Comparison of ENCODE assay signal across 8 cellular contexts in the genomic region with DNA sequence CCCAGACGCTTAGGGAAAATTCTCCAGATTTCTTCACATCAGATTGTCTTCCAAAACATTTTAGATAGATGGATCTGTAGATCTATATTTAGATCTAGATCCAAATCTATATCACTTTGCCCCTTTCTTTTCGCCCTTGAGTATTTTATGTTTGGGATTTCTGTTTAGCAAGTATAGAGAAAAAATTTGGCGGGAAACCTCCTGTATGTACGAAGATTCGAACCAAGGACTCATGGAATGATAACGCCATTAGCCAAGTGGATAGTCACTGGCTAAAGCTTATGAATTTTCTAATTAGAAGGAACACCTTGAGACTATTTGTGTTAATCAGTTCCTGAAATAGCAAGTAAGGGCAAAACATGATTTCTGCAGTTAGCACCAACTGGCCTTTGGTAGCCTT. TPM values are rescaled to one million over a fixed set of nuclear protein-coding genes. Genes with fewer than 3 reads are reported as not detected.
DNase-seq lines count a peak whose midpoint lies in the region; ATAC-seq and TF ChIP-seq lines count a peak whose summit lies in the region.

No MANE protein-coding gene starts in this region.

- DNase-seq in SK-N-SH (no peak), activated B cell treated with CpG ODN at 0.5 μM for 24 hours (no peak), hepatocyte (ENCODE audit: low spot score) (no peak), Kasumi-1 (lab: John Stamatoyannopoulos, UW) (no peak), trophoblast cell (no peak)
- no peak for DNase-seq in stimulated activated naive CD8-positive, alpha-beta T cell treated with anti-CD3 and anti-CD28 coated beads, Interleukin-15, amount 100 ng/mL, for 72 hours

- no peaks in the 10 kb centered on the region for H3K9me2 ChIP-seq in SK-N-SH
- no peaks in the 10 kb centered on the region for H3K9me2 ChIP-seq in hepatocyte (replicated peaks; ENCODE audit: insufficient read depth)

- H3K14ac ChIP-seq in trophoblast cell (ENCODE audit: low read length): no peak overlapping the region

- no peak overlapping the region for H3K23ac ChIP-seq in trophoblast cell (ENCODE audit: low read length)

- H3K27me3 ChIP-seq in SK-N-SH (ENCODE audit: insufficient read depth) (no peaks in the 10 kb centered on the region), hepatocyte (no peaks in the 10 kb centered on the region), trophoblast cell (ENCODE audit: insufficient read depth, low read length) (no peaks in the 10 kb centered on the region)

- TF ChIP-seq CTCF in SK-N-SH (IDR thresholded peaks at IDR 0.05) (no peak), activated B cell treated with CpG ODN at 0.5 μM for 24 hours (IDR thresholded peaks at IDR 0.05) (no peak), hepatocyte (IDR thresholded peaks at IDR 0.05; ENCODE audit: poor library complexity) (no peak)

- peaks cover 12% of the 10 kb centered on the region for H3F3A ChIP-seq in SK-N-SH (replicated peaks; ENCODE audit: insufficient read depth)

- H4K8ac ChIP-seq in trophoblast cell (ENCODE audit: low read depth, low read length): no peak overlapping the region

- H3K36me3 ChIP-seq in SK-N-SH (replicated peaks in 1 of 2; ENCODE audit: control insufficient read depth in 1 of 2, insufficient read depth in 2 of 2, low read length in 1 of 2) (peaks cover 0 to 3% of the 10 kb centered on the region in 2 experiments), hepatocyte (replicated peaks; ENCODE audit: insufficient read depth, low read depth) (no peaks in the 10 kb centered on the region), trophoblast cell (ENCODE audit: control insufficient read depth in 1 of 2, insufficient read depth in 2 of 2, low read length in 2 of 2) (no peaks in the 10 kb centered on the region)

- H3K79me1 ChIP-seq in trophoblast cell (ENCODE audit: low read length): peaks cover 7% of the 10 kb centered on the region

- peaks cover 14% of the 10 kb centered on the region for H3K36me3 Mint-ChIP-seq in activated B cell treated with CpG ODN at 0.5 μM for 24 hours (ENCODE audit: low read depth)

- H3K4me3 Mint-ChIP-seq in activated B cell treated with CpG ODN at 0.5 μM for 24 hours: peak overlapping the region; percentile 88
- H3K4me3 Mint-ChIP-seq in stimulated activated naive CD8-positive, alpha-beta T cell treated with anti-CD3 and anti-CD28 coated beads, Interleukin-15, amount 100 ng/mL, for 72 hours: peak overlapping the region; percentile 82 to 83

- TF ChIP-seq RAD21 in SK-N-SH (IDR thresholded peaks at IDR 0.05; ENCODE audit: low read length): no peak

- no peak overlapping the region for H2BK5ac ChIP-seq in trophoblast cell (ENCODE audit: low read depth, low read length, poor library complexity)

- no peak overlapping the region for H2BK120ac ChIP-seq in trophoblast cell (ENCODE audit: insufficient read depth, low read length, poor library complexity)

- ATAC-seq in SK-N-SH treated with all-trans-retinoic acid at 6 μM for 48 hours (no peak), activated B cell treated with CpG ODN at 0.5 μM for 24 hours (ENCODE audit: low read depth) (no peak), HG03196 (IDR thresholded peaks at IDR 0.05; ENCODE audit: unreplicated experiment) (no peak)
- ATAC-seq in stimulated activated naive CD8-positive, alpha-beta T cell treated with anti-CD3 and anti-CD28 coated beads, Interleukin-15, amount 100 ng/mL, for 72 hours: no peak

- intact Hi-C loops in activated B cell treated with CpG ODN at 0.5 μM for 24 hours (cut with micrococcal nuclease): loop anchor here (2.0 to 5.0 kb wide), 4 partner anchors 65 to 1923 kb away; partner anchors contain the start of genes MSRB2, OTUD1 and PRTFDC1

- H3K79me2 ChIP-seq in SK-N-SH (ENCODE audit: insufficient read depth) (peaks cover 11% of the 10 kb centered on the region; the same call in 1 of the 2 replicates), hepatocyte (peaks cover 15% of the 10 kb centered on the region), trophoblast cell (ENCODE audit: control insufficient read depth, insufficient read depth, low read length, poor library complexity) (no peaks in the 10 kb centered on the region)

- H2AK5ac ChIP-seq in trophoblast cell (ENCODE audit: low read length): no peak overlapping the region

- no peak overlapping the region for H2AFZ ChIP-seq in SK-N-SH (ENCODE audit: low read depth)
- H2AFZ ChIP-seq in hepatocyte: peak overlapping the region; percentile 87
- no peak overlapping the region for H2AFZ ChIP-seq in trophoblast cell (ENCODE audit: insufficient read depth, low read length, poor library complexity)

- peak overlapping the region; percentile 78; the same call in 1 of the 2 replicates for H3K9ac ChIP-seq in SK-N-SH
- H3K9ac ChIP-seq in trophoblast cell (ENCODE audit: low read length): no peak overlapping the region

- H3K4me2 ChIP-seq in SK-N-SH (peak overlapping the region; percentile 92), hepatocyte (peak overlapping the region; percentile 80), trophoblast cell (ENCODE audit: low read length) (no peak overlapping the region)

- H3K4me3 ChIP-seq in SK-N-SH (ENCODE audit: low read depth in 2 of 2, low read length in 1 of 2) (peak overlapping the region; percentile 72 to 74; a peak in 2 of 4 replicates), hepatocyte (peak overlapping the region; percentile 27), trophoblast cell (ENCODE audit: low read depth, low read length) (no peak overlapping the region)

- no peak overlapping the region for H4K12ac ChIP-seq in trophoblast cell (ENCODE audit: low read depth, low read length)

- H3K27ac ChIP-seq in SK-N-SH (ENCODE audit: low read depth in 2 of 2, low read length in 1 of 2) (peak overlapping the region; percentile 89 to 98; a peak in 3 of 4 replicates), hepatocyte (peak overlapping the region; percentile 96), trophoblast cell (ENCODE audit: low read depth, low read length) (no peak overlapping the region)

- H3K9me3 Mint-ChIP-seq in activated B cell treated with CpG ODN at 0.5 μM for 24 hours: peaks cover 3% of the 10 kb centered on the region
- H3K9me3 Mint-ChIP-seq in stimulated activated naive CD8-positive, alpha-beta T cell treated with anti-CD3 and anti-CD28 coated beads, Interleukin-15, amount 100 ng/mL, for 72 hours: peaks cover 7 to 8% of the 10 kb centered on the region in 2 donors

- peaks cover 27% of the 10 kb centered on the region for H3K4me1 Mint-ChIP-seq in activated B cell treated with CpG ODN at 0.5 μM for 24 hours
- peaks cover 24% of the 10 kb centered on the region for H3K4me1 Mint-ChIP-seq in stimulated activated naive CD8-positive, alpha-beta T cell treated with anti-CD3 and anti-CD28 coated beads, Interleukin-15, amount 100 ng/mL, for 72 hours

- peaks cover 4 to 14% of the 10 kb centered on the region in 2 experiments; a peak in 2 of 4 replicates for H3K4me1 ChIP-seq in SK-N-SH (ENCODE audit: control insufficient read depth in 1 of 2, insufficient read depth in 2 of 2, low read depth in 1 of 2, low read length in 1 of 2)
- H3K4me1 ChIP-seq in hepatocyte (ENCODE audit: insufficient read depth): peaks cover 6% of the 10 kb centered on the region
- H3K4me1 ChIP-seq in trophoblast cell (ENCODE audit: control insufficient read depth in 1 of 2, insufficient read depth in 2 of 2, low read length in 2 of 2): peaks cover 2 to 3% of the 10 kb centered on the region in 2 experiments

- H4K20me1 ChIP-seq in SK-N-SH (ENCODE audit: insufficient read depth) (no peaks in the 10 kb centered on the region), hepatocyte (ENCODE audit: insufficient read depth, poor library complexity, severe bottlenecking) (no peaks in the 10 kb centered on the region)

- peak overlapping the region; percentile 93 for H3K27ac Mint-ChIP-seq in activated B cell treated with CpG ODN at 0.5 μM for 24 hours
- H3K27ac Mint-ChIP-seq in stimulated activated naive CD8-positive, alpha-beta T cell treated with anti-CD3 and anti-CD28 coated beads, Interleukin-15, amount 100 ng/mL, for 72 hours: peak overlapping the region in 1 of 2 donors; percentile 86

- CTCF ChIA-PET in SK-N-SH (lab: Yijun Ruan, JAX) (interaction anchor here (0.7 to 1.8 kb wide), 2 partner anchors 63 to 64 kb away, joined by 3 to 8 read pairs; no protein-coding TSS in a partner anchor), activated B cell treated with CpG ODN at 0.5 μM for 24 hours (lab: Charles Lee) (no interaction called here)

- POLR2A ChIA-PET in SK-N-SH (lab: Yijun Ruan, JAX) (no interaction called here), activated B cell treated with CpG ODN at 0.5 μM for 24 hours (lab: Charles Lee) (no interaction called here)

- H3K9me3 ChIP-seq in SK-N-SH (no peaks in the 10 kb centered on the region), hepatocyte (ENCODE audit: low read depth) (no peaks in the 10 kb centered on the region), trophoblast cell (ENCODE audit: insufficient read depth, low read depth, low read length) (no peaks in the 10 kb centered on the region)

- H3K18ac ChIP-seq in trophoblast cell (ENCODE audit: low read length): no peak overlapping the region

- no peak overlapping the region for H3K4ac ChIP-seq in trophoblast cell (ENCODE audit: low read depth, low read length)

- H2BK12ac ChIP-seq in trophoblast cell (ENCODE audit: low read length): no peak overlapping the region

- no peak for TF ChIP-seq EP300 in SK-N-SH (IDR thresholded peaks at IDR 0.05; ENCODE audit: borderline replicate concordance in 1 of 2, low read depth in 1 of 2, low read length in 1 of 2)

- 96% methylated on average over 6 of the region's 6 CpGs for WGBS in SK-N-SH (ENCODE audit: low lambda C conversion rate)
- WGBS in hepatocyte (ENCODE audit: low lambda C conversion rate, missing lambda C conversion rate): 92% methylated on average over 6 of the region's 6 CpGs
- no CpG with 5 or more reads among the region's 6 CpGs for WGBS in trophoblast cell (ENCODE audit: extremely low coverage, insufficient coverage, insufficient read length)

- no peak overlapping the region for H4K91ac ChIP-seq in trophoblast cell (ENCODE audit: low read depth, low read length)

- no peaks in the 10 kb centered on the region for H3K27me3 Mint-ChIP-seq in activated B cell treated with CpG ODN at 0.5 μM for 24 hours
- H3K27me3 Mint-ChIP-seq in stimulated activated naive CD8-positive, alpha-beta T cell treated with anti-CD3 and anti-CD28 coated beads, Interleukin-15, amount 100 ng/mL, for 72 hours: no peaks in the 10 kb centered on the region

RNA-seq across cellular contexts. Expression of gene THNSL1, which starts 1.2 kb away (rescaled TPM):
- 1.3 and 1.9 TPM in 2 replicates for polyA plus RNA-seq in SK-N-SH (2012; rRNA removed)
- 2.2 and 2.7 TPM in 2 replicates for polyA plus RNA-seq in SK-N-SH (2012; cell fraction: cytosol; rRNA removed)
- polyA plus RNA-seq in SK-N-SH (2012; cell fraction: nucleus; rRNA removed): 0.66 and 1.3 TPM in 2 replicates
- 3.8 TPM in 2 replicates for total RNA-seq in activated B cell treated with CpG ODN at 0.5 μM for 24 hours
- total RNA-seq in hepatocyte: 6.3 and 7.1 TPM in 2 replicates
- 2.5 and 4.9 TPM in 2 replicates for polyA plus RNA-seq in hepatocyte
- 1.0 and 1.2 TPM in 2 replicates for polyA plus RNA-seq in trophoblast cell (2013)

RNA-seq across cellular contexts. Expression of gene ENKUR, which starts 1.7 kb away (rescaled TPM):
- polyA plus RNA-seq in SK-N-SH (2012; rRNA removed) (0.06 and 0.13 TPM in 2 replicates), hepatocyte (0.12 and 1.6 TPM in 2 replicates)
- 0.14 and 0.26 TPM in 2 replicates for polyA plus RNA-seq in SK-N-SH (2012; cell fraction: cytosol; rRNA removed)
- 0.02 and 0.20 TPM in 2 replicates for polyA plus RNA-seq in SK-N-SH (2012; cell fraction: nucleus; rRNA removed)
- total RNA-seq in activated B cell treated with CpG ODN at 0.5 μM for 24 hours (not detected in 2 replicates), hepatocyte (1.4 and 3.1 TPM in 2 replicates)
- polyA plus RNA-seq in trophoblast cell (2013): 0.60 and 0.63 TPM in 2 replicates
